Comparison of ENCODE assay signal across 8 cellular contexts in the genomic region with DNA sequence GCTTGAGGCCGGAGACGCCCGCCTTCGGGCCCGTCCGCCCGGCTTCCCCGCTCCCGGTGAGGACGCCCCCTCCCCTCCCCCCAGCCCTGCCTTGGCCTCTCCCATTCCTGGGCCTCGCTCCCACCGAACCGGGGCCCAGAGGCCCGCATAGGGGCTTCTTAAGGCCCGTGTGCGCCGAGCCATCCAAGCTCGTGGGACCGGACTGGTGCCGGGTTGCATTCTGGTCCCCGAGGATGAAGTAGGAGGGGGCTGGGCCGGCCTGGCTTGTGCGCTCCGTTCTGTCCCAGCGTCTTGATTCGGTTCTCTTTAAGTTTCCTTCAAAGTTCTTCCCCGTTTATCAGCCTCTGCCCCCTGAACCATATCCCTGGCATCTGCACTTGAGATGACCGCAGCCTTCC. TPM values are rescaled to one million over a fixed set of nuclear protein-coding genes. Genes with fewer than 3 reads are reported as not detected.
DNase-seq lines count a peak whose midpoint lies in the region; ATAC-seq and TF ChIP-seq lines count a peak whose summit lies in the region.

No MANE protein-coding gene starts in this region.

- H3K27me3 ChIP-seq in GM23338 (ENCODE audit: insufficient read depth) (no peaks in the 10 kb centered on the region), iPS-15b (ENCODE audit: control insufficient read depth, insufficient read depth, low read length) (no peaks in the 10 kb centered on the region)

- H3K9me3 ChIP-seq in iPS-15b (ENCODE audit: control insufficient read depth, insufficient read depth, low read length): no peaks in the 10 kb centered on the region

- peaks cover 23% of the 10 kb centered on the region; the same call in 1 of the 2 replicates for H3K36me3 ChIP-seq in GM23338 (ENCODE audit: insufficient read depth)
- H3K36me3 ChIP-seq in iPS-15b (ENCODE audit: control insufficient read depth, insufficient read depth, low read length): peaks cover 29% of the 10 kb centered on the region

- no peak for TF ChIP-seq CTCF in AG10803 (conservative IDR thresholded peaks at IDR 0.05; ENCODE audit: low read length)
- no peak for TF ChIP-seq CTCF in GM23338 (conservative IDR thresholded peaks at IDR 0.05; ENCODE audit: low read depth in 2 of 2)

- H3K27me3 Mint-ChIP-seq in GM23338 (ENCODE audit: insufficient read depth, low read depth, poor library complexity): peaks cover 24% of the 10 kb centered on the region
- no peaks in the 10 kb centered on the region for H3K27me3 Mint-ChIP-seq in activated CD4-positive, alpha-beta memory T cell treated with anti-CD3 and anti-CD28 coated beads, Interleukin-2, amount 10 ng/mL, durations not matched to agents 7 days and 5 days

- H3K4me3 ChIP-seq in AG10803 (ENCODE audit: low read length) (peak overlapping the region; percentile 77), GM23338 (peak overlapping the region; percentile 96), iPS-15b (ENCODE audit: low read depth, low read length) (peak overlapping the region; percentile 76)

- H3K9ac ChIP-seq in iPS-15b (ENCODE audit: low read depth, low read length): peak overlapping the region; percentile 71

- no peaks in the 10 kb centered on the region for H3K9me3 Mint-ChIP-seq in GM23338
- no peaks in the 10 kb centered on the region for H3K9me3 Mint-ChIP-seq in activated CD4-positive, alpha-beta memory T cell treated with anti-CD3 and anti-CD28 coated beads, Interleukin-2, amount 10 ng/mL, durations not matched to agents 7 days and 5 days

- peaks cover 43% of the 10 kb centered on the region for H3K36me3 Mint-ChIP-seq in GM23338 (ENCODE audit: low read depth)
- peaks cover 42% of the 10 kb centered on the region for H3K36me3 Mint-ChIP-seq in activated CD4-positive, alpha-beta memory T cell treated with anti-CD3 and anti-CD28 coated beads, Interleukin-2, amount 10 ng/mL, durations not matched to agents 7 days and 5 days (ENCODE audit: low read depth)

- 0 out of 2 replicates have a peak overlapping the region, but pooled peaks have one; percentile 32 for H2AFZ ChIP-seq in GM23338

- ATAC-seq in GM23338: peak; percentile 10

- H3K4me1 ChIP-seq in GM23338 (ENCODE audit: insufficient read depth): peaks cover 42% of the 10 kb centered on the region
- H3K4me1 ChIP-seq in iPS-15b (ENCODE audit: control insufficient read depth, insufficient read depth, low read length): peaks cover 19% of the 10 kb centered on the region

- H3K9me2 ChIP-seq in GM23338 (ENCODE audit: insufficient read depth): no peaks in the 10 kb centered on the region

- peaks cover 44% of the 10 kb centered on the region for H3K79me2 ChIP-seq in GM23338 (replicated peaks; ENCODE audit: insufficient read depth)

- H3F3A ChIP-seq in GM23338 (replicated peaks; ENCODE audit: low read depth): peaks cover 29% of the 10 kb centered on the region

- POLR2A ChIA-PET in activated CD4-positive, alpha-beta memory T cell treated with anti-CD3 and anti-CD28 coated beads, Interleukin-2, amount 10 ng/mL, durations not matched to agents 7 days and 5 days (lab: Charles Lee): interaction anchor here (1.0 to 4.5 kb wide), 10 partner anchors 11 to 281 kb away, joined by 3 to 80 read pairs (median 22); partner anchors contain the start of genes ACAP1, MPDU1, POLR2A and SLC2A4

- H3K4me1 Mint-ChIP-seq in GM23338: peaks cover 43% of the 10 kb centered on the region
- peaks cover 47% of the 10 kb centered on the region for H3K4me1 Mint-ChIP-seq in activated CD4-positive, alpha-beta memory T cell treated with anti-CD3 and anti-CD28 coated beads, Interleukin-2, amount 10 ng/mL, durations not matched to agents 7 days and 5 days

- peaks cover 10% of the 10 kb centered on the region for H4K20me1 ChIP-seq in GM23338 (replicated peaks; ENCODE audit: insufficient read depth)

- H3K27ac Mint-ChIP-seq in GM23338: peak overlapping the region; percentile 93
- H3K27ac Mint-ChIP-seq in activated CD4-positive, alpha-beta memory T cell treated with anti-CD3 and anti-CD28 coated beads, Interleukin-2, amount 10 ng/mL, durations not matched to agents 7 days and 5 days: peak overlapping the region; percentile 87

- H3K27ac ChIP-seq in GM23338 (ENCODE audit: low read depth) (peak overlapping the region; percentile 63), substantia nigra (ENCODE audit: low read depth, low read length, poor library complexity, severe bottlenecking) (peak overlapping the region; percentile 83)

- CTCF ChIA-PET in activated CD4-positive, alpha-beta memory T cell treated with anti-CD3 and anti-CD28 coated beads, Interleukin-2, amount 10 ng/mL, durations not matched to agents 7 days and 5 days (lab: Charles Lee): interaction anchor here (1.5 to 6.2 kb wide), 7 partner anchors 9 to 126 kb away, joined by 4 to 207 read pairs (median 20); partner anchors contain the start of genes MPDU1, TP53 and WRAP53

- DNase-seq in AG10803 (ENCODE audit: low read depth) (no peak), GM23338 (ENCODE audit: low spot score) (peak; percentile 64), substantia nigra (lab: John Stamatoyannopoulos, UW) (no peak), DMS153 (lab: John Stamatoyannopoulos, UW) (no peak), SW480 (ENCODE audit: low spot score) (no peak)
- no peak for DNase-seq in activated CD4-positive, alpha-beta memory T cell treated with anti-CD3 and anti-CD28 coated beads, Interleukin-2, amount 10 ng/mL, durations not matched to agents 7 days and 5 days
- DNase-seq in stimulated activated naive CD4-positive, alpha-beta T cell treated with Interleukin-2 at 50 U/mL for 16 hours (lab: John Stamatoyannopoulos, UW): no peak

- peak overlapping the region; percentile 93 for H3K4me3 Mint-ChIP-seq in GM23338
- peak overlapping the region; percentile 81 for H3K4me3 Mint-ChIP-seq in activated CD4-positive, alpha-beta memory T cell treated with anti-CD3 and anti-CD28 coated beads, Interleukin-2, amount 10 ng/mL, durations not matched to agents 7 days and 5 days

- peak overlapping the region; percentile 99 for H3K4me2 ChIP-seq in GM23338

RNA-seq across cellular contexts. Expression of gene SENP3, which starts 0.5 kb away (rescaled TPM):
- total RNA-seq in GM23338 (2014; rRNA removed; shearing (Covaris generic)): 125 and 138 TPM in 2 replicates
- 5.5 and 6.5 TPM in 2 replicates for polyA plus RNA-seq in GM23338 (2016; fragmentation: Nextera tagmentation; extraction: Ambion mirVana)
- total RNA-seq in activated CD4-positive, alpha-beta memory T cell treated with anti-CD3 and anti-CD28 coated beads, Interleukin-2, amount 10 ng/mL, durations not matched to agents 7 days and 5 days: 10 to 100 TPM; 37.6 to 39.9 TPM

RNA-seq across cellular contexts. Expression of gene TNFSF13, which starts 3.7 kb away (rescaled TPM):
- 1.5 TPM in 1 of 2 replicates, not detected in the other for total RNA-seq in GM23338 (2014; rRNA removed; shearing (Covaris generic))
- polyA plus RNA-seq in GM23338 (2016; fragmentation: Nextera tagmentation; extraction: Ambion mirVana): 1.9 and 2.2 TPM in 2 replicates
- total RNA-seq in activated CD4-positive, alpha-beta memory T cell treated with anti-CD3 and anti-CD28 coated beads, Interleukin-2, amount 10 ng/mL, durations not matched to agents 7 days and 5 days: 1 to 10 TPM; 1.8 to 2.0 TPM

RNA-seq across cellular contexts. Expression of gene TNFSF12, which starts 13.3 kb away (rescaled TPM):
- total RNA-seq in GM23338 (2014; rRNA removed; shearing (Covaris generic)): 1.6 and 6.0 TPM in 2 replicates
- 3.5 and 5.1 TPM in 2 replicates for polyA plus RNA-seq in GM23338 (2016; fragmentation: Nextera tagmentation; extraction: Ambion mirVana)
- 10 to 100 TPM; 79.8 to 86.7 TPM for total RNA-seq in activated CD4-positive, alpha-beta memory T cell treated with anti-CD3 and anti-CD28 coated beads, Interleukin-2, amount 10 ng/mL, durations not matched to agents 7 days and 5 days

RNA-seq across cellular contexts. Expression of gene CD68, which starts 17.2 kb away (rescaled TPM):
- 0.62 TPM in 1 of 2 replicates, not detected in the other for total RNA-seq in GM23338 (2014; rRNA removed; shearing (Covaris generic))
- polyA plus RNA-seq in GM23338 (2016; fragmentation: Nextera tagmentation; extraction: Ambion mirVana): not detected in 2 replicates
- total RNA-seq in activated CD4-positive, alpha-beta memory T cell treated with anti-CD3 and anti-CD28 coated beads, Interleukin-2, amount 10 ng/mL, durations not matched to agents 7 days and 5 days: 10 to 100 TPM; 34.5 to 36.0 TPM

RNA-seq across cellular contexts. Expression of gene MPDU1, which starts 21.4 kb away (rescaled TPM):
- 196 and 216 TPM in 2 replicates for total RNA-seq in GM23338 (2014; rRNA removed; shearing (Covaris generic))
- 65.1 and 65.8 TPM in 2 replicates for polyA plus RNA-seq in GM23338 (2016; fragmentation: Nextera tagmentation; extraction: Ambion mirVana)
- 10 to 100 TPM; 54.1 to 58.6 TPM for total RNA-seq in activated CD4-positive, alpha-beta memory T cell treated with anti-CD3 and anti-CD28 coated beads, Interleukin-2, amount 10 ng/mL, durations not matched to agents 7 days and 5 days

Comparison
In these comparisons a context has a peak if more than half of its experiments do, and no peak if none do; other contexts are left out.
1. RNA of gene TNFSF12, which starts 13.3 kb away (total RNA-seq): 79.8 to 86.7 TPM in activated CD4-positive, alpha-beta memory T cell treated with anti-CD3 and anti-CD28 coated beads, Interleukin-2, amount 10 ng/mL, durations not matched to agents 7 days and 5 days; 1.6 to 6.0 TPM in GM23338; every median in the first group is over 10 times any median in the second.
2. Peak in every context shown above with its lines, with median percentiles within 50 percentile points of each other: H3K4me3 ChIP-seq.